ENCODE assay signal across 14 cellular contexts in the genomic region with DNA sequence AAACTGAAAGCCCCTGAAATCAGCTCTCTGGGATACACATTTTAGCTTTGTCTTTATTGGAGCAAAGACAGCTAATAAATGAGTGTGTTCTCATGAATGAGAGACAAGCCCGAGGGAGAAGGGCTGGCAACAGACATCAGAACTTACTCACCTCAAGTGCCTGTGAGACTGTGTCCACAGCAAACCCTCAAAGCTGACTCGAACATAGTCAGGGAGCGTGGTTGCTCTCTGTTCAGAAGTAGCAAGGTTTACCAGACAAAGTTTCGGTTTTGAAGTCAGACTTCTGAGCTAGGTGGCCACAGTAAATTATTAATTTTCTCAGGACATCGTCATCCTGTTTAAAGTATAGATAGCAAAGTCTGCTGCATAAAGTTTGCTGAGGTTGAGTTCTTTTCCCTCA.
DNase-seq lines count a peak whose midpoint lies in the region; ATAC-seq and TF ChIP-seq lines count a peak whose summit lies in the region.
"Had no signal": no experiment of that assay in that cellular context is flagged by ENCODE, and none has a peak within 500 bp of the region (broad histone marks: within the 10 kb centered on the region; RNA-seq: fewer than 3 reads in every experiment).

No MANE protein-coding gene starts in this region.

- H3K27ac ChIP-seq in caudate nucleus (ENCODE audit: low read depth, low read length), result no peak overlapping the region
- H3K27ac ChIP-seq: psoas muscle had no signal

- H3K4me3 ChIP-seq in GM12865 (ENCODE audit: low read depth, low read length), result no peak overlapping the region
- H3K4me3 ChIP-seq: psoas muscle had no signal

- TF ChIP-seq CTCF in GM12865 (IDR thresholded peaks at IDR 0.05; ENCODE audit: insufficient read depth, low read depth, low read length, missing control alignments), result no peak

- DNase-seq in GM12865 (ENCODE audit: low read depth) (peak; percentile 9), caudate nucleus (lab: John Stamatoyannopoulos, UW) (no peak), HT-29 (ENCODE audit: low spot score) (no peak)
- DNase-seq in effector CD8-positive, alpha-beta T cell (lab: John Stamatoyannopoulos, UW), result no peak
- DNase-seq: activated CD4-positive, alpha-beta T cell treated with anti-CD3 and anti-CD28 coated beads for 48 hours; Calu3; H9; NCI-H2171; psoas muscle; T-cell had no signal

- ATAC-seq in GM19324 (IDR thresholded peaks at IDR 0.05; ENCODE audit: low FRiP score, unreplicated experiment) (peak; percentile 98), HG02623 (IDR thresholded peaks at IDR 0.05; ENCODE audit: unreplicated experiment) (peak; percentile 60), HG03432 (IDR thresholded peaks at IDR 0.05; ENCODE audit: unreplicated experiment) (peak; percentile 98), GM21723 (IDR thresholded peaks at IDR 0.05; ENCODE audit: unreplicated experiment) (no peak)
- ATAC-seq: psoas muscle, T-cell had no signal
